23 cellular contexts compared by ENCODE assay signal in genomic region chr10:110694820-110695219, GRCh38. TPM values are rescaled to one million over a fixed set of nuclear protein-coding genes. Genes with fewer than 3 reads are reported as not detected.
"Had no signal": no experiment of that assay in that cellular context is flagged by ENCODE, and none has a peak within 500 bp of the region (broad histone marks: within the 10 kb centered on the region; RNA-seq: fewer than 3 reads in every experiment).

No MANE protein-coding gene starts in this region.

- DNase-seq: Karpas-422, KG1, MG63, NCI-H1092, NCI-H1105 treated with DMSO at 0.1 percent for 48 hours, NCI-H1417 treated with DMSO at 0.1 percent for 48 hours, NCI-H146, NCI-H1694 treated with DMSO at 0.1 percent for 48 hours, NCI-H1930, NCI-H2081, NCI-H2171, NCI-H226, NCI-H446, NCI-H510A, NCI-H524 treated with DMSO at 0.1 percent for 48 hours, NCI-H69, NCI-H774, RPMI8226, SHP77 treated with DMSO at 0.1 percent for 48 hours had no signal

- H3K36me3 ChIP-seq: MG63, SJCRH30 had no signal

- H3K27ac ChIP-seq: SJCRH30 had no signal

- H3K9me3 ChIP-seq: MG63 had no signal

- FAIRE-seq: RCC 7860 had no signal

- ATAC-seq: SK-N-SH treated with all-trans-retinoic acid at 6 μM for 48 hours had no signal

- H3K4me3 ChIP-seq: MG63, SJCRH30 had no signal

- H3K27me3 ChIP-seq: MG63, SJCRH30 had no signal

RNA-seq across cellular contexts. Expression of gene RBM20, which starts 50.7 kb away (rescaled TPM):
- total RNA-seq: HT-29 had no signal
